Comparison of ENCODE assay signal across 11 cellular contexts in genomic region chr11:33753304-33753703, GRCh38. TPM values are rescaled to one million over a fixed set of nuclear protein-coding genes. Genes with fewer than 3 reads are reported as not detected.
DNase-seq lines count a peak whose midpoint lies in the region; ATAC-seq lines count a peak whose summit lies in the region.
"Had no signal": no experiment of that assay in that cellular context is flagged by ENCODE, and none has a peak within 500 bp of the region (broad histone marks: within the 10 kb centered on the region; RNA-seq: fewer than 3 reads in every experiment).

No MANE protein-coding gene starts in this region.

- CTCF ChIA-PET in activated CD4-positive, alpha-beta memory T cell treated with anti-CD3 and anti-CD28 coated beads for 36 hours (lab: Charles Lee): interaction anchor here (1.1 to 4.0 kb wide), 6 partner anchors 11 to 76 kb away, joined by 3 to 23 read pairs (median 6); partner anchors contain the start of gene CD59
- CTCF ChIA-PET in activated CD4-positive, alpha-beta memory T cell treated with anti-CD3 and anti-CD28 coated beads, Interleukin-2, amount 10 ng/mL, durations not matched to agents 7 days and 5 days (lab: Charles Lee): interaction anchor here (1.4 to 3.8 kb wide), 2 partner anchors 10 to 37 kb away, joined by 5 to 21 read pairs; no protein-coding TSS in a partner anchor

- peak; percentile 27 for DNase-seq in activated CD4-positive, alpha-beta memory T cell treated with anti-CD3 and anti-CD28 coated beads for 36 hours
- no peak for DNase-seq in activated CD4-positive, alpha-beta memory T cell treated with anti-CD3 and anti-CD28 coated beads, Interleukin-2, amount 10 ng/mL, durations not matched to agents 7 days and 5 days
- no peak for DNase-seq in activated naive CD8-positive, alpha-beta T cell treated with anti-CD3 and anti-CD28 coated beads, Interleukin-2, amount 50 U/mL, for 24 hours
- no peak for DNase-seq in stimulated activated effector memory CD8-positive, alpha-beta T cell treated with anti-CD3 and anti-CD28 coated beads, Interleukin-12 subunit alpha, Interleukin-12 subunit beta, amount 100 ng/mL, for 72 hours (ENCODE audit: low spot score in 2 of 2)
- DNase-seq in T1000 (lab: John Stamatoyannopoulos, UW): no peak
- no peak for DNase-seq in stimulated activated CD4-positive, alpha-beta T cell treated with anti-CD3 and anti-CD28 coated beads, Interleukin-12 subunit alpha, Interleukin-12 subunit beta, amount 100 ng/mL, for 4 hours
- no peak for DNase-seq in HuH-7.5 (ENCODE audit: low spot score)

- H3K27ac Mint-ChIP-seq in activated CD4-positive, alpha-beta memory T cell treated with anti-CD3 and anti-CD28 coated beads for 36 hours: peak overlapping the region; percentile 11
- no peak overlapping the region for H3K27ac Mint-ChIP-seq in activated CD4-positive, alpha-beta memory T cell treated with anti-CD3 and anti-CD28 coated beads, Interleukin-2, amount 10 ng/mL, durations not matched to agents 7 days and 5 days
- no peak overlapping the region for H3K27ac Mint-ChIP-seq in activated naive CD8-positive, alpha-beta T cell treated with anti-CD3 and anti-CD28 coated beads, Interleukin-2, amount 50 U/mL, for 24 hours
- no peak overlapping the region for H3K27ac Mint-ChIP-seq in stimulated activated effector memory CD8-positive, alpha-beta T cell treated with anti-CD3 and anti-CD28 coated beads, Interleukin-12 subunit alpha, Interleukin-12 subunit beta, amount 100 ng/mL, for 72 hours
- H3K27ac Mint-ChIP-seq: T-helper 1 cell treated with Interleukin-12 subunit alpha and Interleukin-12 subunit beta and Interleukin-4 antibody, amounts not matched to agents 30 μg/mL and 1 μg/mL, for 36 hours had no signal

- ATAC-seq in HG02938 (IDR thresholded peaks at IDR 0.05; ENCODE audit: unreplicated experiment): peak; percentile 95
- peak; percentile 89 for ATAC-seq in activated naive CD8-positive, alpha-beta T cell treated with anti-CD3 and anti-CD28 coated beads, Interleukin-2, amount 50 U/mL, for 24 hours
- ATAC-seq in stimulated activated effector memory CD8-positive, alpha-beta T cell treated with anti-CD3 and anti-CD28 coated beads, Interleukin-12 subunit alpha, Interleukin-12 subunit beta, amount 100 ng/mL, for 72 hours: peak; percentile 99
- ATAC-seq: A549, sciatic nerve had no signal

- no peaks in the 10 kb centered on the region for H3K27me3 Mint-ChIP-seq in activated CD4-positive, alpha-beta memory T cell treated with anti-CD3 and anti-CD28 coated beads for 36 hours
- no peaks in the 10 kb centered on the region for H3K27me3 Mint-ChIP-seq in activated CD4-positive, alpha-beta memory T cell treated with anti-CD3 and anti-CD28 coated beads, Interleukin-2, amount 10 ng/mL, durations not matched to agents 7 days and 5 days
- H3K27me3 Mint-ChIP-seq in activated naive CD8-positive, alpha-beta T cell treated with anti-CD3 and anti-CD28 coated beads, Interleukin-2, amount 50 U/mL, for 24 hours: no peaks in the 10 kb centered on the region

- intact Hi-C loops in activated CD4-positive, alpha-beta memory T cell treated with anti-CD3 and anti-CD28 coated beads for 36 hours (cut with micrococcal nuclease): loop anchor here (1.0 kb wide), 1 partner anchor 17 kb away; the partner anchor contains the start of gene CD59

- H3K36me3 Mint-ChIP-seq in activated CD4-positive, alpha-beta memory T cell treated with anti-CD3 and anti-CD28 coated beads for 36 hours: peaks cover 21% of the 10 kb centered on the region
- peaks cover 36% of the 10 kb centered on the region for H3K36me3 Mint-ChIP-seq in activated CD4-positive, alpha-beta memory T cell treated with anti-CD3 and anti-CD28 coated beads, Interleukin-2, amount 10 ng/mL, durations not matched to agents 7 days and 5 days (ENCODE audit: low read depth)
- H3K36me3 Mint-ChIP-seq in activated naive CD8-positive, alpha-beta T cell treated with anti-CD3 and anti-CD28 coated beads, Interleukin-2, amount 50 U/mL, for 24 hours (ENCODE audit: low read depth): peaks cover 15% of the 10 kb centered on the region
- peaks cover 94% of the 10 kb centered on the region for H3K36me3 Mint-ChIP-seq in stimulated activated effector memory CD8-positive, alpha-beta T cell treated with anti-CD3 and anti-CD28 coated beads, Interleukin-12 subunit alpha, Interleukin-12 subunit beta, amount 100 ng/mL, for 72 hours

- POLR2A ChIA-PET in activated CD4-positive, alpha-beta memory T cell treated with anti-CD3 and anti-CD28 coated beads for 36 hours (lab: Charles Lee): interaction anchor here (1.3 to 1.7 kb wide), 3 partner anchors 11 to 31 kb away, joined by 4 to 8 read pairs (median 5); partner anchors contain the start of gene CD59
- POLR2A ChIA-PET in activated CD4-positive, alpha-beta memory T cell treated with anti-CD3 and anti-CD28 coated beads, Interleukin-2, amount 10 ng/mL, durations not matched to agents 7 days and 5 days (lab: Charles Lee): interaction anchor here (0.8 to 1.3 kb wide), 4 partner anchors 16 to 20 kb away, joined by 3 to 7 read pairs (median 4); partner anchors contain the start of gene FBXO3

- H3K9me3 Mint-ChIP-seq in activated CD4-positive, alpha-beta memory T cell treated with anti-CD3 and anti-CD28 coated beads for 36 hours: no peaks in the 10 kb centered on the region
- H3K9me3 Mint-ChIP-seq in activated CD4-positive, alpha-beta memory T cell treated with anti-CD3 and anti-CD28 coated beads, Interleukin-2, amount 10 ng/mL, durations not matched to agents 7 days and 5 days: no peaks in the 10 kb centered on the region
- no peaks in the 10 kb centered on the region for H3K9me3 Mint-ChIP-seq in activated naive CD8-positive, alpha-beta T cell treated with anti-CD3 and anti-CD28 coated beads, Interleukin-2, amount 50 U/mL, for 24 hours
- no peaks in the 10 kb centered on the region for H3K9me3 Mint-ChIP-seq in stimulated activated effector memory CD8-positive, alpha-beta T cell treated with anti-CD3 and anti-CD28 coated beads, Interleukin-12 subunit alpha, Interleukin-12 subunit beta, amount 100 ng/mL, for 72 hours
- H3K9me3 Mint-ChIP-seq: T-helper 1 cell treated with Interleukin-12 subunit alpha and Interleukin-12 subunit beta and Interleukin-4 antibody, amounts not matched to agents 30 μg/mL and 1 μg/mL, for 36 hours had no signal

- H3K4me3 Mint-ChIP-seq in activated CD4-positive, alpha-beta memory T cell treated with anti-CD3 and anti-CD28 coated beads for 36 hours: no peak overlapping the region
- H3K4me3 Mint-ChIP-seq in activated CD4-positive, alpha-beta memory T cell treated with anti-CD3 and anti-CD28 coated beads, Interleukin-2, amount 10 ng/mL, durations not matched to agents 7 days and 5 days: no peak overlapping the region
- no peak overlapping the region for H3K4me3 Mint-ChIP-seq in activated naive CD8-positive, alpha-beta T cell treated with anti-CD3 and anti-CD28 coated beads, Interleukin-2, amount 50 U/mL, for 24 hours
- H3K4me3 Mint-ChIP-seq in stimulated activated effector memory CD8-positive, alpha-beta T cell treated with anti-CD3 and anti-CD28 coated beads, Interleukin-12 subunit alpha, Interleukin-12 subunit beta, amount 100 ng/mL, for 72 hours: no peak overlapping the region
- H3K4me3 Mint-ChIP-seq: T-helper 1 cell treated with Interleukin-12 subunit alpha and Interleukin-12 subunit beta and Interleukin-4 antibody, amounts not matched to agents 30 μg/mL and 1 μg/mL, for 36 hours had no signal

- H3K4me1 Mint-ChIP-seq in activated CD4-positive, alpha-beta memory T cell treated with anti-CD3 and anti-CD28 coated beads for 36 hours (ENCODE audit: low read depth): peaks cover 11% of the 10 kb centered on the region
- H3K4me1 Mint-ChIP-seq in activated CD4-positive, alpha-beta memory T cell treated with anti-CD3 and anti-CD28 coated beads, Interleukin-2, amount 10 ng/mL, durations not matched to agents 7 days and 5 days: peaks cover 8% of the 10 kb centered on the region
- H3K4me1 Mint-ChIP-seq in activated naive CD8-positive, alpha-beta T cell treated with anti-CD3 and anti-CD28 coated beads, Interleukin-2, amount 50 U/mL, for 24 hours: peaks cover 8% of the 10 kb centered on the region
- peaks cover 11% of the 10 kb centered on the region for H3K4me1 Mint-ChIP-seq in stimulated activated effector memory CD8-positive, alpha-beta T cell treated with anti-CD3 and anti-CD28 coated beads, Interleukin-12 subunit alpha, Interleukin-12 subunit beta, amount 100 ng/mL, for 72 hours

RNA-seq across cellular contexts. Expression of gene CD59, which starts 17.1 kb away (rescaled TPM):
- total RNA-seq in activated CD4-positive, alpha-beta memory T cell treated with anti-CD3 and anti-CD28 coated beads for 36 hours: 10 to 100 TPM; 79.4 TPM
- total RNA-seq in activated CD4-positive, alpha-beta memory T cell treated with anti-CD3 and anti-CD28 coated beads, Interleukin-2, amount 10 ng/mL, durations not matched to agents 7 days and 5 days: 100 to 1,000 TPM; 153 to 158 TPM

RNA-seq across cellular contexts. Expression of gene FBXO3, which starts 21.0 kb away (rescaled TPM):
- total RNA-seq in activated CD4-positive, alpha-beta memory T cell treated with anti-CD3 and anti-CD28 coated beads for 36 hours: 10 to 100 TPM; 16.5 to 17.7 TPM
- total RNA-seq in activated CD4-positive, alpha-beta memory T cell treated with anti-CD3 and anti-CD28 coated beads, Interleukin-2, amount 10 ng/mL, durations not matched to agents 7 days and 5 days: 10 to 100 TPM; 26.9 to 30.9 TPM

RNA-seq across cellular contexts. Expression of gene C11orf91, which starts 52.7 kb away (rescaled TPM):
- total RNA-seq in activated CD4-positive, alpha-beta memory T cell treated with anti-CD3 and anti-CD28 coated beads for 36 hours: not detected
- total RNA-seq in activated CD4-positive, alpha-beta memory T cell treated with anti-CD3 and anti-CD28 coated beads, Interleukin-2, amount 10 ng/mL, durations not matched to agents 7 days and 5 days: not detected
- total RNA-seq: sciatic nerve had no signal
